In genomic region chr10:24463683-24464426, GRCh38 we compare ENCODE assay signal across 8 cellular contexts.
A peak's percentile ranks its signal among the peaks of the same experiment; 100 is the strongest.
DNase-seq lines count a peak whose midpoint lies in the region; ATAC-seq and TF ChIP-seq lines count a peak whose summit lies in the region.

No MANE protein-coding gene starts in this region.

- no peak overlapping the region for H3K4me3 ChIP-seq in CD8-positive, alpha-beta T cell (ENCODE audit: low read depth, low read length)
- no peak overlapping the region for H3K4me3 ChIP-seq in upper lobe of left lung

- H3K4me3 Mint-ChIP-seq in CD8-positive, alpha-beta T cell: peak overlapping the region; percentile 9
- H3K4me3 Mint-ChIP-seq in activated T-cell treated with anti-CD3 and anti-CD28 coated beads, Interleukin-2, amount 50 U/mL, for 72 hours: peak overlapping the region; percentile 50 to 55

- peak overlapping the region; percentile 33 for H3K27ac Mint-ChIP-seq in CD8-positive, alpha-beta T cell
- peak overlapping the region; percentile 57 for H3K27ac Mint-ChIP-seq in activated T-cell treated with anti-CD3 and anti-CD28 coated beads, Interleukin-2, amount 50 U/mL, for 72 hours

- intact Hi-C loops in CD8-positive, alpha-beta T cell (cut with DNase I, micrococcal nuclease): loop anchor here in 1 of 2 experiments (5.0 kb wide), 1 partner anchor 48 kb away; no protein-coding TSS in a partner anchor

- no peak overlapping the region for H3K27ac ChIP-seq in CD8-positive, alpha-beta T cell (ENCODE audit: low read depth, low read length)
- H3K27ac ChIP-seq in upper lobe of left lung: peak overlapping the region; percentile 78 to 88 (median 79)

- H3K4me1 ChIP-seq in CD8-positive, alpha-beta T cell (ENCODE audit: insufficient read depth, low read length): no peaks in the 10 kb centered on the region
- peaks cover 22 to 32% (median 31%) of the 10 kb centered on the region in 4 donors for H3K4me1 ChIP-seq in upper lobe of left lung

- H3K4me1 Mint-ChIP-seq in CD8-positive, alpha-beta T cell (ENCODE audit: low read depth): peaks cover 7% of the 10 kb centered on the region
- peaks cover 44% of the 10 kb centered on the region for H3K4me1 Mint-ChIP-seq in activated T-cell treated with anti-CD3 and anti-CD28 coated beads, Interleukin-2, amount 50 U/mL, for 72 hours (ENCODE audit: low read depth)

- no peaks in the 10 kb centered on the region for H3K36me3 Mint-ChIP-seq in CD8-positive, alpha-beta T cell
- peaks cover 0 to 3% of the 10 kb centered on the region in 2 donors for H3K36me3 Mint-ChIP-seq in activated T-cell treated with anti-CD3 and anti-CD28 coated beads, Interleukin-2, amount 50 U/mL, for 72 hours (ENCODE audit: insufficient read depth in 2 of 2)

- no peaks in the 10 kb centered on the region for H3K9me3 Mint-ChIP-seq in CD8-positive, alpha-beta T cell
- H3K9me3 Mint-ChIP-seq in activated T-cell treated with anti-CD3 and anti-CD28 coated beads, Interleukin-2, amount 50 U/mL, for 72 hours: peaks cover 0 to 2% of the 10 kb centered on the region in 2 donors

- POLR2A ChIA-PET in CD8-positive, alpha-beta T cell (lab: Charles Lee): no interaction called here

- H3K27me3 ChIP-seq in CD8-positive, alpha-beta T cell (ENCODE audit: insufficient read depth, low read length): no peaks in the 10 kb centered on the region
- H3K27me3 ChIP-seq in upper lobe of left lung: no peaks in the 10 kb centered on the region

- H3K27me3 Mint-ChIP-seq in CD8-positive, alpha-beta T cell (ENCODE audit: low read depth): peaks cover 3% of the 10 kb centered on the region
- peaks cover 55% of the 10 kb centered on the region for H3K27me3 Mint-ChIP-seq in activated T-cell treated with anti-CD3 and anti-CD28 coated beads, Interleukin-2, amount 50 U/mL, for 72 hours (ENCODE audit: low read depth)

- no peak for DNase-seq in CD8-positive, alpha-beta T cell
- DNase-seq in activated T-cell treated with anti-CD3 and anti-CD28 coated beads, Interleukin-2, amount 50 U/mL, for 72 hours: peak; percentile 48 to 62
- DNase-seq in islet precursor cell (peak; percentile 96), upper lobe of left lung (no peak), cortex of kidney (lab: John Stamatoyannopoulos, UW) (no peak), globus pallidus (ENCODE audit: low spot score) (no peak)

- no peaks in the 10 kb centered on the region for H3K36me3 ChIP-seq in CD8-positive, alpha-beta T cell (ENCODE audit: insufficient read depth, low read length)
- H3K36me3 ChIP-seq in upper lobe of left lung: no peaks in the 10 kb centered on the region

- ATAC-seq in CD8-positive, alpha-beta T cell: no peak
- ATAC-seq in GM19025 (IDR thresholded peaks at IDR 0.05; ENCODE audit: low read depth, unreplicated experiment) (peak; percentile 47), HG03565 (IDR thresholded peaks at IDR 0.05; ENCODE audit: unreplicated experiment) (peak; percentile 67), upper lobe of left lung (ENCODE audit: low FRiP score in 2 of 2) (peak in 1 of 2 donors; percentile 67)
- ATAC-seq in activated T-cell treated with anti-CD3 and anti-CD28 coated beads, Interleukin-2, amount 50 U/mL, for 72 hours (replicated peaks in 1 of 2): peak; percentile 67 to 75

- TF ChIP-seq CTCF in CD8-positive, alpha-beta T cell (IDR thresholded peaks at IDR 0.05): no peak
- TF ChIP-seq CTCF in upper lobe of left lung (IDR thresholded peaks at IDR 0.05): no peak

- H3K9me3 ChIP-seq in CD8-positive, alpha-beta T cell (ENCODE audit: low read length): no peaks in the 10 kb centered on the region
- H3K9me3 ChIP-seq in upper lobe of left lung: no peaks in the 10 kb centered on the region

- TF ChIP-seq POLR2A in upper lobe of left lung (IDR thresholded peaks at IDR 0.05): no peak

- CTCF ChIA-PET in CD8-positive, alpha-beta T cell (lab: Charles Lee): interaction anchor here (0.8 kb wide), 1 partner anchor 23 kb away, joined by 3 read pairs; no protein-coding TSS in a partner anchor

- peak in 1 of 4 donors; percentile 53 for TF ChIP-seq EP300 in upper lobe of left lung (IDR thresholded peaks at IDR 0.05)

- 46 to 68% methylated on average over 9 of the region's 9 CpGs for WGBS in upper lobe of left lung, 2 donors

Comparison
In these comparisons a context has a peak if more than half of its experiments do, and no peak if none do; other contexts are left out.
1. DNase-seq: peak in activated T-cell treated with anti-CD3 and anti-CD28 coated beads, Interleukin-2, amount 50 U/mL, for 72 hours (2 of 2) and islet precursor cell (single experiment); none in CD8-positive, alpha-beta T cell (0 of 7), upper lobe of left lung (0 of 2), cortex of kidney (single experiment) and globus pallidus (single experiment).